Comparison of ENCODE assay signal across 13 cellular contexts in genomic region chr17:74853048-74853397, GRCh38. TPM values are rescaled to one million over a fixed set of nuclear protein-coding genes. Genes with fewer than 3 reads are reported as not detected.
DNase-seq lines count a peak whose midpoint lies in the region; ATAC-seq, FAIRE-seq and TF ChIP-seq lines count a peak whose summit lies in the region.
"Had no signal": no experiment of that assay in that cellular context is flagged by ENCODE, and none has a peak within 500 bp of the region (broad histone marks: within the 10 kb centered on the region; RNA-seq: fewer than 3 reads in every experiment).

No MANE protein-coding gene starts in this region.

- WGBS in H1 (ENCODE audit: extremely low coverage in 1 of 2, insufficient coverage in 1 of 2, insufficient read length in 1 of 2, insufficient replicate concordance in 2 of 2, low coverage in 1 of 2, low lambda C conversion rate in 2 of 2, missing lambda C conversion rate in 1 of 2), 2 experiments = 24% methylated on average over 9 of the region's 9 CpGs; no CpG with 5 or more reads in 1 of the 2 experiments

- H4K5ac ChIP-seq in H1 (ENCODE audit: insufficient read length, low read depth, low read length) = no peak overlapping the region

- peak overlapping the region; percentile 46; the same call in 1 of the 2 replicates for H2BK15ac ChIP-seq in H1 (ENCODE audit: low read length)

- H3K4me1 ChIP-seq in MM.1S (ENCODE audit: low read length) (0 out of 2 replicates have a peak, but pooled peaks cover 4% of the 10 kb centered on the region), H1 (replicated peaks in 1 of 4; ENCODE audit: control insufficient read depth in 3 of 4, insufficient read depth in 4 of 4, low read length in 3 of 4) (peaks cover 0 to 7% (median 3%) of the 10 kb centered on the region in 4 experiments; a peak in 5 of 7 replicates)

- peaks cover 4% of the 10 kb centered on the region; the same call in 1 of the 2 replicates for H3K23me2 ChIP-seq in H1 (ENCODE audit: low read depth, low read length)

- H3F3A ChIP-seq in MM.1S (ENCODE audit: insufficient read depth, low read length) = no peaks in the 10 kb centered on the region

- no peak for TF ChIP-seq CTCF in MM.1S (IDR thresholded peaks at IDR 0.05; ENCODE audit: low read length)
- TF ChIP-seq CTCF in H1 (IDR thresholded peaks at IDR 0.05; ENCODE audit: control extremely low read depth in 1 of 3, insufficient read depth in 1 of 3, low read depth in 1 of 3, low read length in 3 of 3) = no peak
- no peak for TF ChIP-seq CTCF in retinal pigment epithelial cell (conservative IDR thresholded peaks at IDR 0.05; ENCODE audit: low read depth, low read length)

- H3K18ac ChIP-seq in H1 (ENCODE audit: extremely low read depth, low read length) = peak overlapping the region; percentile 48; the same call in 1 of the 2 replicates

- H3K4me2 ChIP-seq in MM.1S (ENCODE audit: low read depth, low read length) (peak overlapping the region; percentile 80), H1 (ENCODE audit: insufficient read depth in 1 of 2, low read depth in 2 of 2, low read length in 2 of 2) (peak overlapping the region; percentile 69 to 94)

- no peak overlapping the region for H2AK5ac ChIP-seq in H1 (ENCODE audit: low read depth, low read length)

- FAIRE-seq in H1 (lab: Jason Lieb, UNC) = no peak

- H2BK12ac ChIP-seq in H1 (ENCODE audit: low read depth, low read length) = no peak overlapping the region

- no peaks in the 10 kb centered on the region for H3K9me3 Mint-ChIP-seq in activated naive CD4-positive, alpha-beta T cell treated with anti-CD3 and anti-CD28 coated beads for 36 hours

- no peak overlapping the region for H3K27ac Mint-ChIP-seq in activated naive CD4-positive, alpha-beta T cell treated with anti-CD3 and anti-CD28 coated beads for 36 hours

- H2BK120ac ChIP-seq in H1 (replicated peaks; ENCODE audit: low read depth, low read length) = peak overlapping the region; percentile 64

- H3K4me3 Mint-ChIP-seq in activated naive CD4-positive, alpha-beta T cell treated with anti-CD3 and anti-CD28 coated beads for 36 hours = peak overlapping the region; percentile 71

- H3K36me3 ChIP-seq in MM.1S (replicated peaks; ENCODE audit: insufficient read depth, low read length) = no peaks in the 10 kb centered on the region
- no peaks in the 10 kb centered on the region for H3K36me3 ChIP-seq in H1 (ENCODE audit: control insufficient read depth in 2 of 4, insufficient read depth in 4 of 4, low read length in 3 of 4)

- no peak overlapping the region for H2BK20ac ChIP-seq in H1 (ENCODE audit: low read length)

- H3K27ac ChIP-seq in MM.1S (ENCODE audit: low read length) (no peak overlapping the region), H1 (ENCODE audit: low read depth, low read length) (no peak overlapping the region)

- H3K27me3 ChIP-seq in MM.1S (replicated peaks; ENCODE audit: insufficient read depth, low read length) (peaks cover 43% of the 10 kb centered on the region), H1 (replicated peaks in 1 of 4; ENCODE audit: control insufficient read depth in 3 of 4, extremely low read depth in 1 of 4, insufficient read depth in 3 of 4, low read length in 3 of 4) (peaks cover 28 to 92% (median 75%) of the 10 kb centered on the region in 4 experiments)

- no peaks in the 10 kb centered on the region for H3K79me2 ChIP-seq in MM.1S (ENCODE audit: low read length)
- no peaks in the 10 kb centered on the region for H3K79me2 ChIP-seq in H1 (ENCODE audit: control insufficient read depth in 1 of 2, insufficient read depth in 2 of 2, low read length in 2 of 2)

- H2AFZ ChIP-seq in MM.1S (ENCODE audit: low read length) (peak overlapping the region; percentile 84), H1 (ENCODE audit: low read length) (peak overlapping the region; percentile 75; the same call in 1 of the 2 replicates)

- H4K91ac ChIP-seq in H1 (replicated peaks; ENCODE audit: insufficient read length, low read length) = peak overlapping the region; percentile 54

- H2BK5ac ChIP-seq in H1 (ENCODE audit: low read depth, low read length) = no peak overlapping the region

- POLR2A ChIA-PET in H1 (lab: Charles Lee; ENCODE audit: partially characterized antibody) = interaction anchor here (1.0 to 3.0 kb wide), 7 partner anchors 9 to 107 kb away, joined by 3 to 23 read pairs (median 5); partner anchors contain the start of gene FDXR

- no peak for DNase-seq in activated naive CD4-positive, alpha-beta T cell treated with anti-CD3 and anti-CD28 coated beads for 36 hours
- no peak for DNase-seq in activated naive CD4-positive, alpha-beta T cell (lab: John Stamatoyannopoulos, UW)
- no peak for DNase-seq in MM.1S
- no peak for DNase-seq in H1 (ENCODE audit: low read depth in 1 of 2, low spot score in 2 of 2)
- DNase-seq in retinal pigment epithelial cell (ENCODE audit: low read depth) = no peak
- no peak for DNase-seq in activated gamma-delta T cell treated with Interleukin-2 at 50 U/mL for 16 hours
- DNase-seq in stimulated activated CD4-positive, alpha-beta T cell treated with anti-CD3 and anti-CD28 coated beads, Interleukin-1b, Interleukin-23, amount 100 ng/mL, for 48 hours = no peak
- DNase-seq: left ventricle myocardium superior had no signal

- CTCF ChIA-PET in activated naive CD4-positive, alpha-beta T cell treated with anti-CD3 and anti-CD28 coated beads for 36 hours (lab: Charles Lee) = interaction anchor here (1.0 to 1.9 kb wide), 4 partner anchors 9 to 115 kb away, joined by 3 to 10 read pairs (median 7); no protein-coding TSS in a partner anchor
- CTCF ChIA-PET in H1 (lab: Charles Lee; ENCODE audit: partially characterized antibody) = interaction anchor here (1.1 to 99.6 kb wide), 6 partner anchors 9 to 115 kb away, joined by 3 to 2981 read pairs (median 8); partner anchors contain the start of genes FDXR, GRIN2C, NAT9 and RAB37

- no peak overlapping the region for H3K14ac ChIP-seq in H1 (ENCODE audit: insufficient read length)

- no peak for TF ChIP-seq RAD21 in H1 (IDR thresholded peaks at IDR 0.05 in 1 of 2, conservative IDR thresholded peaks at IDR 0.05 in 1 of 2; ENCODE audit: low read depth in 2 of 2, low read length in 2 of 2)

- H3K36me3 Mint-ChIP-seq in activated naive CD4-positive, alpha-beta T cell treated with anti-CD3 and anti-CD28 coated beads for 36 hours (ENCODE audit: low read depth) = no peaks in the 10 kb centered on the region

- no peaks in the 10 kb centered on the region for H3K79me1 ChIP-seq in H1 (ENCODE audit: low read depth, low read length)

- intact Hi-C loops in activated naive CD4-positive, alpha-beta T cell treated with anti-CD3 and anti-CD28 coated beads for 36 hours (cut with micrococcal nuclease) = no loop called here

- peaks cover 3% of the 10 kb centered on the region for H3K4me1 Mint-ChIP-seq in activated naive CD4-positive, alpha-beta T cell treated with anti-CD3 and anti-CD28 coated beads for 36 hours (ENCODE audit: low read depth)

- H3K27me3 Mint-ChIP-seq in activated naive CD4-positive, alpha-beta T cell treated with anti-CD3 and anti-CD28 coated beads for 36 hours (ENCODE audit: low read depth) = peaks cover 47% of the 10 kb centered on the region

- H3K9me2 ChIP-seq in MM.1S (replicated peaks; ENCODE audit: insufficient read depth, low read length) = no peaks in the 10 kb centered on the region

- TF ChIP-seq POLR2A in H1 (IDR thresholded peaks at IDR 0.05; ENCODE audit: control extremely low read depth in 1 of 2, low read depth in 2 of 2, low read length in 2 of 2) = no peak

- H3K9ac ChIP-seq in MM.1S (ENCODE audit: low read length) (peak overlapping the region; percentile 36; the same call in 1 of the 2 replicates), H1 (replicated peaks in 1 of 4; ENCODE audit: extremely low read depth in 1 of 4, low read depth in 3 of 4, low read length in 3 of 4) (no peak overlapping the region)

- H4K8ac ChIP-seq in H1 (ENCODE audit: extremely low read depth, insufficient read depth, low read length) = no peak overlapping the region

- no peak overlapping the region for H3K56ac ChIP-seq in H1 (replicated peaks; ENCODE audit: insufficient read length, low read depth, low read length)

- TF ChIP-seq EP300 in H1 (IDR thresholded peaks at IDR 0.05; ENCODE audit: borderline replicate concordance in 1 of 2, low read depth in 2 of 2, low read length in 2 of 2) = no peak

- H3K23ac ChIP-seq in H1 (ENCODE audit: insufficient read length) = no peak overlapping the region

- no peak for ATAC-seq in HG03175 (IDR thresholded peaks at IDR 0.05; ENCODE audit: unreplicated experiment)

- peak overlapping the region; percentile 73 for H3K4me3 ChIP-seq in MM.1S (ENCODE audit: low read length)
- H3K4me3 ChIP-seq in H1 (ENCODE audit: extremely low read depth in 1 of 4, insufficient read depth in 2 of 4, low read depth in 3 of 4, low read length in 4 of 4) = peak overlapping the region; percentile 40 to 70 (median 59)
- H3K4me3 ChIP-seq in retinal pigment epithelial cell (ENCODE audit: low read length) = peak overlapping the region; percentile 40

- H4K20me1 ChIP-seq in MM.1S (ENCODE audit: insufficient read depth, low read length) = no peaks in the 10 kb centered on the region
- H4K20me1 ChIP-seq in H1 (replicated peaks in 1 of 2; ENCODE audit: control insufficient read depth in 1 of 2, insufficient read depth in 2 of 2, low read length in 2 of 2) = peaks cover 5 to 9% of the 10 kb centered on the region in 2 experiments

- H3K9me3 ChIP-seq in MM.1S (replicated peaks; ENCODE audit: insufficient read depth, low read length) = no peaks in the 10 kb centered on the region
- H3K9me3 ChIP-seq in H1 (ENCODE audit: insufficient read depth in 2 of 2, low read depth in 1 of 2, low read length in 1 of 2) = no peaks in the 10 kb centered on the region; a peak in 1 of 4 replicates

- peak overlapping the region; percentile 25 for H3K4ac ChIP-seq in H1 (replicated peaks; ENCODE audit: insufficient read length, low read depth, low read length)

RNA-seq across cellular contexts. Expression of gene GRIN2C, which starts 6.7 kb away (rescaled TPM):
- under 1 TPM in 1 of 2 experiments, not detected in 1; 0.07 TPM for total RNA-seq in activated naive CD4-positive, alpha-beta T cell treated with anti-CD3 and anti-CD28 coated beads for 36 hours
- total RNA-seq in H1 (2021; fragmentation: NEBNext Ultra II Directional; extraction: Animal tissue kit (Norgen Biotek cat#: 25700)) = 0.07 TPM in 1 of 2 replicates, not detected in the other
- 0.06 and 0.11 TPM in 2 replicates for polyA plus RNA-seq in H1 (2011; rRNA removed)
- polyA plus RNA-seq in H1 (2011; cell fraction: cytosol; rRNA removed) = 0.05 TPM
- 0.20 TPM for polyA plus RNA-seq in H1 (2011; cell fraction: nucleus; rRNA removed)
- 0.06 to 0.29 TPM (median 0.19 TPM) in 4 replicates for polyA plus RNA-seq in H1 (2012, experiment 1 of 2)
- polyA plus RNA-seq in H1 (2012, experiment 2 of 2) = 0.05 TPM
- 0.02 TPM for polyA plus RNA-seq in H1 (2013, experiment 1 of 2)
- polyA plus RNA-seq in H1 (2013, experiment 2 of 2) = 0.04 TPM
- 0.12 TPM in 1 of 2 replicates, not detected in the other for polyA minus RNA-seq in H1 (2011; rRNA and poly(A)+ RNA removed)
- polyA minus RNA-seq in H1 (2011; cell fraction: cytosol; rRNA and poly(A)+ RNA removed) = not detected
- 0.20 TPM for polyA minus RNA-seq in H1 (2011; cell fraction: nucleus; rRNA and poly(A)+ RNA removed)
- total RNA-seq: activated CD8-positive, alpha-beta memory T cell treated with anti-CD3 and anti-CD28 coated beads for 36 hours had no signal

RNA-seq across cellular contexts. Expression of gene FDXR, which starts 19.8 kb away (rescaled TPM):
- total RNA-seq in activated naive CD4-positive, alpha-beta T cell treated with anti-CD3 and anti-CD28 coated beads for 36 hours = 10 to 100 TPM; 61.8 to 67.6 TPM
- total RNA-seq in H1 (2021; fragmentation: NEBNext Ultra II Directional; extraction: Animal tissue kit (Norgen Biotek cat#: 25700)) = 24.2 and 25.6 TPM in 2 replicates
- 31.4 and 44.0 TPM in 2 replicates for polyA plus RNA-seq in H1 (2011; rRNA removed)
- polyA plus RNA-seq in H1 (2011; cell fraction: cytosol; rRNA removed) = 52.5 TPM
- polyA plus RNA-seq in H1 (2011; cell fraction: nucleus; rRNA removed) = 67.0 TPM
- polyA plus RNA-seq in H1 (2012, experiment 1 of 2) = 20.6 to 42.6 TPM (median 37.8 TPM) in 4 replicates
- 33.2 TPM for polyA plus RNA-seq in H1 (2012, experiment 2 of 2)
- polyA plus RNA-seq in H1 (2013, experiment 1 of 2) = 13.2 TPM
- 13.1 TPM for polyA plus RNA-seq in H1 (2013, experiment 2 of 2)
- 10.8 and 11.3 TPM in 2 replicates for polyA minus RNA-seq in H1 (2011; rRNA and poly(A)+ RNA removed)
- 20.4 TPM for polyA minus RNA-seq in H1 (2011; cell fraction: cytosol; rRNA and poly(A)+ RNA removed)
- polyA minus RNA-seq in H1 (2011; cell fraction: nucleus; rRNA and poly(A)+ RNA removed) = 25.0 TPM

RNA-seq across cellular contexts. Expression of gene FADS6, which starts 40.4 kb away (rescaled TPM):
- not detected for total RNA-seq in activated naive CD4-positive, alpha-beta T cell treated with anti-CD3 and anti-CD28 coated beads for 36 hours
- total RNA-seq in H1 (2021; fragmentation: NEBNext Ultra II Directional; extraction: Animal tissue kit (Norgen Biotek cat#: 25700)) = 0.56 and 0.80 TPM in 2 replicates
- polyA plus RNA-seq in H1 (2011; rRNA removed) = 2.5 and 2.6 TPM in 2 replicates
- polyA plus RNA-seq in H1 (2011; cell fraction: cytosol; rRNA removed) = 2.2 TPM
- 2.2 TPM for polyA plus RNA-seq in H1 (2011; cell fraction: nucleus; rRNA removed)
- 0.79 to 2.0 TPM (median 1.4 TPM) in 4 replicates for polyA plus RNA-seq in H1 (2012, experiment 1 of 2)
- 0.67 TPM for polyA plus RNA-seq in H1 (2012, experiment 2 of 2)
- 0.67 TPM for polyA plus RNA-seq in H1 (2013, experiment 1 of 2)
- polyA plus RNA-seq in H1 (2013, experiment 2 of 2) = 0.52 TPM
- 1.6 and 2.1 TPM in 2 replicates for polyA minus RNA-seq in H1 (2011; rRNA and poly(A)+ RNA removed)
- 1.8 TPM for polyA minus RNA-seq in H1 (2011; cell fraction: cytosol; rRNA and poly(A)+ RNA removed)
- 0.80 TPM for polyA minus RNA-seq in H1 (2011; cell fraction: nucleus; rRNA and poly(A)+ RNA removed)
- total RNA-seq: activated CD8-positive, alpha-beta memory T cell treated with anti-CD3 and anti-CD28 coated beads for 36 hours; glomerular endothelial cell; left ventricle myocardium superior; osteoblast; T-helper 1 cell treated with Interleukin-12 subunit alpha and Interleukin-12 subunit beta and Interleukin-4 antibody, amounts not matched to agents 30 ng/mL and 1 ng/mL, for 36 hours had no signal
